ENCODE assay signal across 1 cellular context in genomic region chr22:38973289-38974169, GRCh38.
TF ChIP-seq lines count a peak whose summit lies in the region.

No MANE protein-coding gene starts in this region.

TF ChIP-seq in neural cell, 6 proteins besides CTCF, POLR2A, EP300 and RAD21 (continued from another document):
- no peak for TF ChIP-seq REST (IDR thresholded peaks at IDR 0.05; ENCODE audit: borderline replicate concordance)
